ENCODE assay signal across 32 cellular contexts in the genomic region with DNA sequence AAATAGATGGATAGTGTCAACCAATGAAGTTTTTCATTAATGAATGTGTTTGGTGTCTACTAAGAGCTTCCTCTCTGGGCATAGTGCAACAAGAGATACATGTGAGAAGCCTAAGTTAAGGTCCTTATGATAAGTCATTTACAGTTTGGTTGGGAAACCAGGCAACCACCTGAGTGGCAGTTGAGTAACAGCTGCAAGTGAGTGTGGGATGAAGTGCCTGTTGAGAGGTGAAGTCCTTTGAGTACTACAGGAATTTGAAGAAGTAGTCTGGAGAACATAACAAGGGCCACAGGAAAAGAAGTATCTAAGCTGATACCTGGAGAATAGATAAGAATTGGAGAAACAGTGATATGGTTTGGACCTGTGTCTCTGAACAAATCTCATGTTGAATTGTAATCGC. TPM values are rescaled to one million over a fixed set of nuclear protein-coding genes. Genes with fewer than 3 reads are reported as not detected.
"Had no signal": no experiment of that assay in that cellular context is flagged by ENCODE, and none has a peak within 500 bp of the region (broad histone marks: within the 10 kb centered on the region; RNA-seq: fewer than 3 reads in every experiment).

No MANE protein-coding gene starts in this region.

- H3K4me3 ChIP-seq: ascending aorta, body of pancreas, breast epithelium had no signal

- H3K4me1 ChIP-seq: ascending aorta, body of pancreas, breast epithelium had no signal

- FAIRE-seq: TTC549 had no signal

- H3K27me3 ChIP-seq: ascending aorta, body of pancreas, brain microvascular endothelial cell had no signal

- H3K36me3 ChIP-seq: ascending aorta, brain microvascular endothelial cell, breast epithelium had no signal

- H3K9me3 ChIP-seq: ascending aorta, body of pancreas, breast epithelium had no signal

- H3K27ac ChIP-seq: ascending aorta, body of pancreas, brain microvascular endothelial cell, breast epithelium, VCaP had no signal

- ATAC-seq: activated CD8-positive, alpha-beta memory T cell treated with anti-CD3 and anti-CD28 coated beads, Interleukin-2, amount 10 ng/mL, durations not matched to agents 7 days and 5 days; activated CD8-positive, alpha-beta T cell treated with anti-CD3 and anti-CD28 coated beads, Interleukin-2, amount 10 ng/mL, durations not matched to agents 7 days and 5 days; activated naive CD8-positive, alpha-beta T cell treated with anti-CD3 and anti-CD28 coated beads, Interleukin-2, amount 50 U/mL, for 24 hours; body of pancreas had no signal

- DNase-seq: activated B cell treated with CpG ODN at 0.5 μM for 24 hours; activated CD4-positive, alpha-beta memory T cell treated with anti-CD3 and anti-CD28 coated beads, Interleukin-2, amount 10 ng/mL, durations not matched to agents 7 days and 5 days; activated CD4-positive, alpha-beta T cell treated with anti-CD3 and anti-CD28 coated beads for 4 hours; activated CD4-positive, alpha-beta T cell treated with anti-CD3 and anti-CD28 coated beads, Interleukin-2, amount 10 ng/mL, durations not matched to agents 24 days and 14 days; activated CD4-positive, alpha-beta T cell treated with anti-CD3 and anti-CD28 coated beads, Interleukin-2, amount 50 U/mL, for 1 hour; activated CD4-positive, alpha-beta T cell treated with anti-CD3 and anti-CD28 coated beads, Interleukin-2, amount 50 U/mL, for 4 hours; activated CD4-positive, CD25-positive, alpha-beta regulatory T cell treated with anti-CD3 and anti-CD28 coated beads, Interleukin-2, amount 50 U/mL, for 72 hours; activated CD8-positive, alpha-beta memory T cell treated with anti-CD3 and anti-CD28 coated beads for 24 hours; activated CD8-positive, alpha-beta memory T cell treated with anti-CD3 and anti-CD28 coated beads, Interleukin-2, amount 10 ng/mL, durations not matched to agents 7 days and 5 days; activated CD8-positive, alpha-beta memory T cell treated with anti-CD3 and anti-CD28 coated beads, Interleukin-2, amount 50 U/mL, for 48 hours; activated CD8-positive, alpha-beta T cell treated with anti-CD3 and anti-CD28 coated beads, Interleukin-2, amount 10 ng/mL, durations not matched to agents 7 days and 5 days; activated effector memory CD4-positive, alpha-beta T cell treated with Interleukin-2 at 50 U/mL for 16 hours; activated gamma-delta T cell; activated naive CD4-positive, alpha-beta T cell treated with anti-CD3 and anti-CD28 coated beads, Interleukin-2, amount 10 ng/mL, durations not matched to agents 7 days and 5 days; activated naive CD4-positive, alpha-beta T cell treated with Interleukin-2 at 50 U/mL for 16 hours; activated naive CD8-positive, alpha-beta T cell treated with anti-CD3 and anti-CD28 coated beads, Interleukin-2, amount 10 ng/mL, durations not matched to agents 7 days and 5 days; activated naive CD8-positive, alpha-beta T cell treated with anti-CD3 and anti-CD28 coated beads, Interleukin-2, amount 50 U/mL, for 24 hours; activated T-cell treated with anti-CD3 and anti-CD28 coated beads, Interleukin-2, amount 50 U/mL, for 24 hours; activated T-cell treated with anti-CD3 and anti-CD28 coated beads, Interleukin-2, amount 50 U/mL, for 48 hours; amygdala; anterior cingulate cortex; body of pancreas; brain microvascular endothelial cell; central memory CD4-positive, alpha-beta T cell; T-helper 1 cell; T-helper 2 cell; T-helper 9 cell had no signal

RNA-seq across cellular contexts. Expression of gene FRMPD4, which starts 48.5 kb away (rescaled TPM):
- total RNA-seq: activated B cell treated with CpG ODN at 0.5 μM for 24 hours; activated CD4-positive, alpha-beta memory T cell treated with anti-CD3 and anti-CD28 coated beads, Interleukin-2, amount 10 ng/mL, durations not matched to agents 7 days and 5 days; activated CD4-positive, alpha-beta T cell treated with anti-CD3 and anti-CD28 coated beads, Interleukin-2, amount 10 ng/mL, durations not matched to agents 24 days and 14 days; activated CD8-positive, alpha-beta memory T cell treated with anti-CD3 and anti-CD28 coated beads, Interleukin-2, amount 10 ng/mL, durations not matched to agents 7 days and 5 days; activated CD8-positive, alpha-beta T cell treated with anti-CD3 and anti-CD28 coated beads, Interleukin-2, amount 10 ng/mL, durations not matched to agents 7 days and 5 days; activated naive CD8-positive, alpha-beta T cell treated with anti-CD3 and anti-CD28 coated beads, Interleukin-2, amount 10 ng/mL, durations not matched to agents 7 days and 5 days; activated T-helper 2 cell treated with anti-CD3 and anti-CD28 coated beads, Interferon-gamma antibody, Interleukin-2, Interleukin-4, amounts not matched to agents 10 μg/mL and 5 μg/mL and 100 μg/mL, durations not matched to agents 14 hours and 24 hours and 36 hours; ascending aorta had no signal
